In genomic region chr4:25271866-25272265, GRCh38 we compare ENCODE assay signal across 21 cellular contexts.
"Had no signal": no experiment of that assay in that cellular context is flagged by ENCODE, and none has a peak within 500 bp of the region (broad histone marks: within the 10 kb centered on the region; RNA-seq: fewer than 3 reads in every experiment).

No MANE protein-coding gene starts in this region.

- H3K4me1 ChIP-seq: left ventricle myocardium inferior, suprapubic skin, transverse colon, upper lobe of left lung, vagina had no signal

- H3K36me3 ChIP-seq: ovary, vagina had no signal

- DNase-seq: hypothalamus; immature natural killer cell; kidney; left colon; left ventricle myocardium inferior; midbrain; mucosa of descending colon; naive thymus-derived CD4-positive, alpha-beta T cell; ovary; retina; right cardiac atrium; stimulated activated CD4-positive, alpha-beta T cell treated with anti-CD3 and anti-CD28 coated beads, Interleukin-12 subunit alpha, Interleukin-12 subunit beta, amount 100 ng/mL, for 4 hours; stimulated activated CD4-positive, alpha-beta T cell treated with anti-CD3 and anti-CD28 coated beads, Interleukin-15, amount 100 ng/mL, for 24 hours; stimulated activated CD4-positive, alpha-beta T cell treated with anti-CD3 and anti-CD28 coated beads, Interleukin-4, amount 100 ng/mL, for 24 hours; stimulated activated naive CD4-positive, alpha-beta T cell; transverse colon; upper lobe of left lung had no signal

- H3K27ac ChIP-seq: left ventricle myocardium inferior, ovary, skin epidermis, suprapubic skin, transverse colon, upper lobe of left lung, vagina had no signal

- H3K27me3 ChIP-seq: ovary, suprapubic skin, transverse colon, upper lobe of left lung, vagina had no signal

- H3K4me3 ChIP-seq: left ventricle myocardium inferior, lung, mucosa of descending colon, ovary, skin epidermis, suprapubic skin, transverse colon, upper lobe of left lung, vagina had no signal

- H3K9me3 ChIP-seq: left ventricle myocardium inferior, mucosa of descending colon, ovary, suprapubic skin, transverse colon, upper lobe of left lung, vagina had no signal
